In genomic region chr5:116441223-116441622, GRCh38 we compare ENCODE assay signal across 2 cellular contexts.
A peak's percentile ranks its signal among the peaks of the same experiment; 100 is the strongest.
TF ChIP-seq lines count a peak whose summit lies in the region.

No MANE protein-coding gene starts in this region.

TF ChIP-seq in HepG2, 621 proteins besides CTCF, POLR2A, EP300 and RAD21:
- TF ChIP-seq, protein P1, sequence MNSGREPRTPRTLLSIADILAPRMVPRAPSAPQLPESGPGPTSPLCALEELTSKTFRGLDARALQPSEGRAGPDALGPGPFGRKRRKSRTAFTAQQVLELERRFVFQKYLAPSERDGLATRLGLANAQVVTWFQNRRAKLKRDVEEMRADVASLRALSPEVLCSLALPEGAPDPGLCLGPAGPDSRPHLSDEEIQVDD (CRISPR knock-in tag; IDR thresholded peaks at IDR 0.05; ENCODE audit: borderline replicate concordance) = no peak
- TF ChIP-seq PITX1 (CRISPR knock-in tag; IDR thresholded peaks at IDR 0.05) (no peak), PRDM4 (CRISPR knock-in tag; IDR thresholded peaks at IDR 0.05; ENCODE audit: borderline replicate concordance) (no peak), ZNF30 (CRISPR knock-in tag; IDR thresholded peaks at IDR 0.05) (no peak), SIX1 (CRISPR knock-in tag; IDR thresholded peaks at IDR 0.05; ENCODE audit: borderline replicate concordance) (peak; percentile 31; the same call in 1 of the 2 replicates)
- TF ChIP-seq, protein P2, sequence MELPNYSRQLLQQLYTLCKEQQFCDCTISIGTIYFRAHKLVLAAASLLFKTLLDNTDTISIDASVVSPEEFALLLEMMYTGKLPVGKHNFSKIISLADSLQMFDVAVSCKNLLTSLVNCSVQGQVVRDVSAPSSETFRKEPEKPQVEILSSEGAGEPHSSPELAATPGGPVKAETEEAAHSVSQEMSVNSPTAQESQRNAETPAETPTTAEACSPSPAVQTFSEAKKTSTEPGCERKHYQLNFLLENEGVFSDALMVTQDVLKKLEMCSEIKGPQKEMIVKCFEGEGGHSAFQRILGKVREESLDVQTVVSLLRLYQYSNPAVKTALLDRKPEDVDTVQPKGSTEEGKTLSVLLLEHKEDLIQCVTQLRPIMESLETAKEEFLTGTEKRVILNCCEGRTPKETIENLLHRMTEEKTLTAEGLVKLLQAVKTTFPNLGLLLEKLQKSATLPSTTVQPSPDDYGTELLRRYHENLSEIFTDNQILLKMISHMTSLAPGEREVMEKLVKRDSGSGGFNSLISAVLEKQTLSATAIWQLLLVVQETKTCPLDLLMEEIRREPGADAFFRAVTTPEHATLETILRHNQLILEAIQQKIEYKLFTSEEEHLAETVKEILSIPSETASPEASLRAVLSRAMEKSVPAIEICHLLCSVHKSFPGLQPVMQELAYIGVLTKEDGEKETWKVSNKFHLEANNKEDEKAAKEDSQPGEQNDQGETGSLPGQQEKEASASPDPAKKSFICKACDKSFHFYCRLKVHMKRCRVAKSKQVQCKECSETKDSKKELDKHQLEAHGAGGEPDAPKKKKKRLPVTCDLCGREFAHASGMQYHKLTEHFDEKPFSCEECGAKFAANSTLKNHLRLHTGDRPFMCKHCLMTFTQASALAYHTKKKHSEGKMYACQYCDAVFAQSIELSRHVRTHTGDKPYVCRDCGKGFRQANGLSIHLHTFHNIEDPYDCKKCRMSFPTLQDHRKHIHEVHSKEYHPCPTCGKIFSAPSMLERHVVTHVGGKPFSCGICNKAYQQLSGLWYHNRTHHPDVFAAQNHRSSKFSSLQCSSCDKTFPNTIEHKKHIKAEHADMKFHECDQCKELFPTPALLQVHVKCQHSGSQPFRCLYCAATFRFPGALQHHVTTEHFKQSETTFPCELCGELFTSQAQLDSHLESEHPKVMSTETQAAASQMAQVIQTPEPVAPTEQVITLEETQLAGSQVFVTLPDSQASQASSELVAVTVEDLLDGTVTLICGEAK (IDR thresholded peaks at IDR 0.05) = no peak
- TF ChIP-seq, protein P2 (CRISPR knock-in tag; IDR thresholded peaks at IDR 0.05) = no peak

TF ChIP-seq in H1, 55 proteins besides CTCF, POLR2A, EP300 and RAD21:
- no peak for TF ChIP-seq SUZ12 (IDR thresholded peaks at IDR 0.05; ENCODE audit: low read length)
- no peak for TF ChIP-seq ZNF274 (IDR thresholded peaks at IDR 0.05; ENCODE audit: borderline replicate concordance, extremely low read depth, low read length)
- no peak for TF ChIP-seq TEAD4 (IDR thresholded peaks at IDR 0.05; ENCODE audit: low read depth, low read length)
- TF ChIP-seq SP4 (IDR thresholded peaks at IDR 0.05; ENCODE audit: low read length) = no peak
- peak; percentile 29; the same call in 1 of the 2 replicates for TF ChIP-seq POLR2AphosphoS5 (IDR thresholded peaks at IDR 0.05; ENCODE audit: low read depth, low read length)
- no peak for TF ChIP-seq POU5F1 (IDR thresholded peaks at IDR 0.05; ENCODE audit: low read depth, low read length)
